In genomic region chr4:184380707-184381106, GRCh38 we compare ENCODE assay signal across 22 cellular contexts.
DNase-seq lines count a peak whose midpoint lies in the region; ATAC-seq, FAIRE-seq and TF ChIP-seq lines count a peak whose summit lies in the region.
"Had no signal": no experiment of that assay in that cellular context is flagged by ENCODE, and none has a peak within 500 bp of the region (broad histone marks: within the 10 kb centered on the region; RNA-seq: fewer than 3 reads in every experiment).

No MANE protein-coding gene starts in this region.

- H4K20me1 ChIP-seq in MM.1S (ENCODE audit: insufficient read depth, low read length), result no peaks in the 10 kb centered on the region
- no peaks in the 10 kb centered on the region for H4K20me1 ChIP-seq in K562 (replicated peaks; ENCODE audit: control insufficient read depth, insufficient read depth, low read length)

- H3K79me2 ChIP-seq in MM.1S (ENCODE audit: low read length) (peaks cover 12% of the 10 kb centered on the region), K562 (ENCODE audit: control insufficient read depth, insufficient read depth, low read length) (no peaks in the 10 kb centered on the region)

- H3K4me3 ChIP-seq in MM.1S (ENCODE audit: low read length), result no peak overlapping the region
- H3K4me3 ChIP-seq in K562, result no peak overlapping the region
- no peak overlapping the region for H3K4me3 ChIP-seq in stomach

- H3K9me2 ChIP-seq in MM.1S (replicated peaks; ENCODE audit: insufficient read depth, low read length), result no peaks in the 10 kb centered on the region

- TF ChIP-seq POLR2A in K562 (conservative IDR thresholded peaks at IDR 0.05), result no peak
- TF ChIP-seq POLR2A in stomach (IDR thresholded peaks at IDR 0.05), result no peak
- no peak for TF ChIP-seq POLR2A in GM18505 (IDR thresholded peaks at IDR 0.05; ENCODE audit: borderline replicate concordance, extremely low read depth, insufficient read depth, insufficient read length)

- no peaks in the 10 kb centered on the region for H3K9me1 ChIP-seq in K562 (ENCODE audit: control insufficient read depth, insufficient read depth, low read length)

- H3K27ac ChIP-seq in MM.1S (ENCODE audit: low read length) (no peak overlapping the region), K562 (ENCODE audit: extremely low read depth, low read depth, low read length) (no peak overlapping the region), stomach (peak overlapping the region in 1 of 5 donors; percentile 91)
- H3K27ac ChIP-seq: C4-2B, HL-60 had no signal

- in situ Hi-C loops in K562 (cut with MboI), result no loop called here

- H3K36me3 ChIP-seq in MM.1S (replicated peaks; ENCODE audit: insufficient read depth, low read length) (no peaks in the 10 kb centered on the region), K562 (ENCODE audit: control insufficient read depth, insufficient read depth, low read length) (no peaks in the 10 kb centered on the region), stomach (no peaks in the 10 kb centered on the region)

- H3K4me1 ChIP-seq in MM.1S (ENCODE audit: low read length) (peaks cover 72% of the 10 kb centered on the region), K562 (replicated peaks in 1 of 2; ENCODE audit: control insufficient read depth in 2 of 2, insufficient read depth in 2 of 2, low read length in 2 of 2) (peaks cover 11 to 28% of the 10 kb centered on the region in 2 experiments; a peak in 4 of 5 replicates), stomach (peaks cover 47 to 55% (median 52%) of the 10 kb centered on the region in 4 donors)

- no TSS peak for BruUV-seq in K562 (replicated peaks; lab: Mats Ljungman, UMichigan)

- intact Hi-C loops in K562 (cut with micrococcal nuclease) (loop anchor here (5.0 kb wide), 1 partner anchor 43 kb away; no protein-coding TSS in a partner anchor), stomach (cut with DNase I; ENCODE audit: low total_unique reads) (no loop called here)

- no peaks in the 10 kb centered on the region for H3K9me3 ChIP-seq in MM.1S (replicated peaks; ENCODE audit: insufficient read depth, low read length)
- no peaks in the 10 kb centered on the region for H3K9me3 ChIP-seq in K562 (replicated peaks; ENCODE audit: control insufficient read depth, insufficient read depth, low read depth, low read length)
- H3K9me3 ChIP-seq in stomach, result no peaks in the 10 kb centered on the region

- WGBS in K562 (ENCODE audit: insufficient coverage, low coverage, missing lambda C conversion rate), result 71% methylated on average over 4 of the region's 4 CpGs
- 44 to 70% (median 53%) methylated on average over 4 of the region's 4 CpGs for WGBS in stomach, 5 donors

- POLR2A ChIA-PET in K562 (lab: Yijun Ruan, JAX), result interaction anchor here (1.3 kb wide), 1 partner anchor 32 kb away, joined by 3 read pairs; no protein-coding TSS in a partner anchor

- peak overlapping the region; percentile 95; the same call in 1 of the 2 replicates for H3K4me2 ChIP-seq in MM.1S (ENCODE audit: low read depth, low read length)
- H3K4me2 ChIP-seq in K562 (ENCODE audit: insufficient read depth, low read length), result no peak overlapping the region

- ATAC-seq in K562, result no peak
- no peak for ATAC-seq in GM18505 (IDR thresholded peaks at IDR 0.05; ENCODE audit: unreplicated experiment)
- ATAC-seq: Right ventricle myocardium inferior had no signal

- CTCF ChIA-PET in K562 (lab: Yijun Ruan, JAX; ENCODE audit: low intra/inter-chr PET ratio), result no interaction called here

- no peak for FAIRE-seq in K562 (lab: Jason Lieb, UNC)

- H3F3A ChIP-seq in MM.1S (ENCODE audit: insufficient read depth, low read length), result peaks cover 41% of the 10 kb centered on the region

- H2AFZ ChIP-seq in MM.1S (ENCODE audit: low read length) (no peak overlapping the region), K562 (ENCODE audit: low read depth, low read length) (no peak overlapping the region)

- TF ChIP-seq EP300 in K562 (IDR thresholded peaks at IDR 0.05; ENCODE audit: low read length), result no peak
- no peak for TF ChIP-seq EP300 in stomach (IDR thresholded peaks at IDR 0.05)

- H3K27me3 ChIP-seq in MM.1S (replicated peaks; ENCODE audit: insufficient read depth, low read length) (no peaks in the 10 kb centered on the region), K562 (ENCODE audit: control insufficient read depth in 2 of 2, insufficient read depth in 2 of 2, low read length in 2 of 2) (no peaks in the 10 kb centered on the region), stomach (no peaks in the 10 kb centered on the region)

- TF ChIP-seq CTCF in MM.1S (IDR thresholded peaks at IDR 0.05; ENCODE audit: low read length) (no peak), K562 (IDR thresholded peaks at IDR 0.05 in 2 of 3, conservative IDR thresholded peaks at IDR 0.05 in 1 of 3; ENCODE audit: insufficient read depth in 2 of 3, low read depth in 1 of 3, low read length in 3 of 3) (no peak), stomach (IDR thresholded peaks at IDR 0.05) (no peak), GM20000 (IDR thresholded peaks at IDR 0.05; ENCODE audit: extremely low read depth, missing control alignments) (no peak)

- H3K9ac ChIP-seq in MM.1S (ENCODE audit: low read length) (no peak overlapping the region), K562 (ENCODE audit: insufficient read depth in 1 of 2, low read depth in 2 of 2, low read length in 2 of 2) (no peak overlapping the region)

- TF ChIP-seq RAD21 in K562 (CRISPR knock-in tag; conservative IDR thresholded peaks at IDR 0.05 in 1 of 2, IDR thresholded peaks at IDR 0.05 in 1 of 2), result no peak

- peak; percentile 13 to 54 for DNase-seq in NCI-H526 (lab: John Stamatoyannopoulos, UW)
- no peak for DNase-seq in NCI-H526 treated with DMSO at 0.1 percent for 48 hours (lab: John Stamatoyannopoulos, UW)
- no peak for DNase-seq in MM.1S
- DNase-seq in K562 (ENCODE audit: extremely low read depth in 1 of 4, low spot score in 3 of 4), result no peak
- DNase-seq in stomach, result peak; percentile 62
- DNase-seq in mucosa of gallbladder (ENCODE audit: low spot score), result no peak
- DNase-seq in GM20000 (ENCODE audit: low spot score), result no peak
- DNase-seq: 8988T; Calu3; CD8-positive, alpha-beta memory T cell; DMS153; GDM1; H7; Karpas-422; NCI-H1694 treated with DMSO at 0.1 percent for 48 hours; NCI-H2081 treated with DMSO at 0.1 percent for 48 hours; NCI-H748 treated with DMSO at 0.1 percent for 48 hours; T-helper 2 cell had no signal

TF ChIP-seq in K562, 482 proteins besides CTCF, POLR2A, EP300 and RAD21:
- no peak for TF ChIP-seq ZNF395 (CRISPR knock-in tag; IDR thresholded peaks at IDR 0.05)
- peak; percentile 31; the same call in 1 of the 2 replicates for TF ChIP-seq ZNF316 (IDR thresholded peaks at IDR 0.05)

Comparison
In these comparisons a context has a peak if more than half of its experiments do, and no peak if none do; other contexts are left out.
1. DNase-seq: peak in NCI-H526 (2 of 2) and stomach (single experiment); none in NCI-H526 treated with DMSO at 0.1 percent for 48 hours (single experiment), MM.1S (single experiment), K562 (0 of 4), mucosa of gallbladder (single experiment) and GM20000 (single experiment).